In the genomic region with DNA sequence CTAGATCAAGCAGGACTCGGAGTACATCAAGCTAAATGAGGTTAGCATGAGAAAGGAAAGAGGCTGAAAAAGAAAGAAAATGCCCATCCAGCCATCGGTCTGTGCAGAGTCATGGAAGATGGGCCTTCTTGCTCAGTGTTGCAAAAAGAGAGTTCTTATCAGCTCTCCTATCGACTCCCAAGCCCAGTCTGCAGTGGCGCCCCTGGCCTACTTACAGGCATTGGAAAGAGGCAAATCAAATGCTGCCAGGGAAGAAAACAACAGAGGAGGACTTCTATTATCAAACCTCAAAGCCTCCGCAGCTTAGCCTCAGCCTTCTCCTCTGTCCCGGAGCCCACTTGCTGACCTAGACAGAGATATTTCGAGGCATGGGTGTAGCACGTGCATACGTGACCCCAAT, we compare ENCODE assay signal across 1 cellular context.
TF ChIP-seq lines count a peak whose summit lies in the region.

No MANE protein-coding gene starts in this region.

TF ChIP-seq in IMR-90, 13 proteins besides CTCF, POLR2A, EP300 and RAD21:
- no peak for TF ChIP-seq MXI1 (IDR thresholded peaks at IDR 0.05; ENCODE audit: borderline replicate concordance, low read depth, low read length)
- TF ChIP-seq SMC3 (IDR thresholded peaks at IDR 0.05; ENCODE audit: low read depth, low read length): no peak
- TF ChIP-seq RFX5 (IDR thresholded peaks at IDR 0.05; ENCODE audit: low read depth, low read length): no peak
- TF ChIP-seq, protein P1, sequence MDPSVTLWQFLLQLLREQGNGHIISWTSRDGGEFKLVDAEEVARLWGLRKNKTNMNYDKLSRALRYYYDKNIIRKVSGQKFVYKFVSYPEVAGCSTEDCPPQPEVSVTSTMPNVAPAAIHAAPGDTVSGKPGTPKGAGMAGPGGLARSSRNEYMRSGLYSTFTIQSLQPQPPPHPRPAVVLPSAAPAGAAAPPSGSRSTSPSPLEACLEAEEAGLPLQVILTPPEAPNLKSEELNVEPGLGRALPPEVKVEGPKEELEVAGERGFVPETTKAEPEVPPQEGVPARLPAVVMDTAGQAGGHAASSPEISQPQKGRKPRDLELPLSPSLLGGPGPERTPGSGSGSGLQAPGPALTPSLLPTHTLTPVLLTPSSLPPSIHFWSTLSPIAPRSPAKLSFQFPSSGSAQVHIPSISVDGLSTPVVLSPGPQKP (IDR thresholded peaks at IDR 0.05; ENCODE audit: borderline replicate concordance, low read depth, low read length): no peak
- TF ChIP-seq MAFK (IDR thresholded peaks at IDR 0.05; ENCODE audit: low read depth, low read length): no peak
- TF ChIP-seq NFE2L2 (IDR thresholded peaks at IDR 0.05; ENCODE audit: low read depth, low read length): no peak
- no peak for TF ChIP-seq FOS (IDR thresholded peaks at IDR 0.05; ENCODE audit: low read depth, low read length)
- TF ChIP-seq BHLHE40 (IDR thresholded peaks at IDR 0.05; ENCODE audit: low read depth, low read length): no peak
- TF ChIP-seq CHD1 (IDR thresholded peaks at IDR 0.05; ENCODE audit: low read depth, low read length): no peak
- TF ChIP-seq, protein P2, sequence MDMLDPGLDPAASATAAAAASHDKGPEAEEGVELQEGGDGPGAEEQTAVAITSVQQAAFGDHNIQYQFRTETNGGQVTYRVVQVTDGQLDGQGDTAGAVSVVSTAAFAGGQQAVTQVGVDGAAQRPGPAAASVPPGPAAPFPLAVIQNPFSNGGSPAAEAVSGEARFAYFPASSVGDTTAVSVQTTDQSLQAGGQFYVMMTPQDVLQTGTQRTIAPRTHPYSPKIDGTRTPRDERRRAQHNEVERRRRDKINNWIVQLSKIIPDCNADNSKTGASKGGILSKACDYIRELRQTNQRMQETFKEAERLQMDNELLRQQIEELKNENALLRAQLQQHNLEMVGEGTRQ (IDR thresholded peaks at IDR 0.05; ENCODE audit: low read depth, low read length): no peak
- TF ChIP-seq CEBPB (IDR thresholded peaks at IDR 0.05; ENCODE audit: low read depth, low read length): no peak
- TF ChIP-seq MAZ (IDR thresholded peaks at IDR 0.05; ENCODE audit: borderline replicate concordance, low read depth, low read length): no peak
